Comparison of ENCODE assay signal across 8 cellular contexts in the genomic region with DNA sequence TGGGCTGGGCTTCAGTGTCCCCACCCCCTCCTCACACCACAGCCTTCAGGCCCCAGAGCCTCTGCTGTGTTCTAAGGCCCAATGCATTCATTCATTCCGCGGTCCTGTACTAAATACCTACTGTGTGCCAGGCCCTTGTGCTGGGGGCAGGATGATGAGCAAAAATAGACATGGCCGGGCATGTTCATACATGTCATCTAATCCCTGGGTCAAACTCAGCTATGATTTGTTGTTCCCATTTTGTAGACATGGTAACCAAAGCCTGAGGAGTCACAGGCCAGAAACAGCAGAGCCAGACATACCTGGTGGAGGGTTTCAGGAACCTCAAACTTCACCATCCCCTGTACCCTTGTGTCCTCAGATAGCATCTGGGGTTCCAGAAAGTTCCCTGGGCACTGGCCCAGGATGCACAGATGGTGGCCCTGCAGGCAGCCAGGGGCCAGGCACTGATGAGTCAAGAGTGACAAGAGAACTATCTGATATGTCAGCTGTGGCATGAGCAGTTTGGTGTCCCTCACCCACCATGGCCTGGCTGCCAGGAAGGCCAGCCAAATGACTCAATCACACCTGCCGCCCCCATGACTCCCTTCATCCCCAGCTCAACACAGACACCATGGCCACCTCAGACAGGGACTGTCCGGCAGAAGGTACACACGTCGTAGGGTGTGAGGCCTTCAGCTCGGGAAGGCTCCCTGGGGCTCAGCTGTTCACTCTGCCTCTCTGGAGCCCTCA. TPM values are rescaled to one million over a fixed set of nuclear protein-coding genes. Genes with fewer than 3 reads are reported as not detected.
A peak's percentile ranks its signal among the peaks of the same experiment; 100 is the strongest.
DNase-seq lines count a peak whose midpoint lies in the region; ATAC-seq, FAIRE-seq and TF ChIP-seq lines count a peak whose summit lies in the region.

No MANE protein-coding gene starts in this region.

- H3K27ac Mint-ChIP-seq in H9 = peak overlapping the region in 1 of 3 experiments; percentile 68; a peak in 3 of 7 replicates
- peak overlapping the region; percentile 61 for H3K27ac Mint-ChIP-seq in activated T-helper 1 cell treated with anti-CD3 and anti-CD28 coated beads, Interleukin-12 subunit alpha, Interleukin-12 subunit beta, Interleukin-2, Interleukin-4 antibody, amounts not matched to agents 30 ng/mL and 10 ng/mL and 1 ng/mL, durations not matched to agents 14 hours and 24 hours and 36 hours

- H3K4me1 Mint-ChIP-seq in H9 = peaks cover 13 to 20% of the 10 kb centered on the region in 2 experiments
- H3K4me1 Mint-ChIP-seq in activated T-helper 1 cell treated with anti-CD3 and anti-CD28 coated beads, Interleukin-12 subunit alpha, Interleukin-12 subunit beta, Interleukin-2, Interleukin-4 antibody, amounts not matched to agents 30 ng/mL and 10 ng/mL and 1 ng/mL, durations not matched to agents 14 hours and 24 hours and 36 hours (ENCODE audit: low read depth) = peaks cover 54% of the 10 kb centered on the region

- no peaks in the 10 kb centered on the region for H3K79me1 ChIP-seq in H9 (ENCODE audit: insufficient read depth, low read depth, low read length, poor library complexity, severe bottlenecking)

- no peak; a peak in 1 of 6 replicates for ATAC-seq in A549
- no peak for ATAC-seq in GM21723 (IDR thresholded peaks at IDR 0.05; ENCODE audit: unreplicated experiment)
- ATAC-seq in GM21526 (IDR thresholded peaks at IDR 0.05; ENCODE audit: low FRiP score, unreplicated experiment) = no peak

- 91% methylated on average over 8 of the region's 8 CpGs for WGBS in A549 (ENCODE audit: missing lambda C conversion rate)
- no CpG with 5 or more reads among the region's 8 CpGs for WGBS in H9 (ENCODE audit: extremely low coverage, insufficient read length, low lambda C conversion rate)
- 92% methylated on average over 8 of the region's 8 CpGs; no CpG with 5 or more reads in 1 of the 2 donors for WGBS in transverse colon (ENCODE audit: low coverage in 1 of 2), 2 donors

- H2BK120ac ChIP-seq in H9 (ENCODE audit: low read depth, low read length, poor library complexity, severe bottlenecking) = no peak overlapping the region

- no peak overlapping the region for H4K5ac ChIP-seq in H9 (ENCODE audit: insufficient read length, low read depth, low read length)

- H3K27ac ChIP-seq in A549 = peak overlapping the region; percentile 55 to 79; a peak in 5 of 6 replicates
- H3K27ac ChIP-seq in H9 (ENCODE audit: insufficient read length, low read depth, low read length) = no peak overlapping the region
- H3K27ac ChIP-seq in transverse colon = no peak overlapping the region

- TF ChIP-seq CTCF in A549 (IDR thresholded peaks at IDR 0.05) (no peak), H9 (conservative IDR thresholded peaks at IDR 0.05) (no peak), transverse colon (IDR thresholded peaks at IDR 0.05) (no peak)

- no peaks in the 10 kb centered on the region for H3K79me2 ChIP-seq in H9 (ENCODE audit: insufficient read depth, low read length)

- H4K8ac ChIP-seq in H9 (replicated peaks; ENCODE audit: insufficient read length, low read depth, low read length) = no peak overlapping the region

- H4K91ac ChIP-seq in H9 (ENCODE audit: insufficient read length, low read depth, low read length) = no peak overlapping the region

- no peak overlapping the region for H3K56ac ChIP-seq in H9 (ENCODE audit: insufficient read length, low read depth, low read length)

- H3K23ac ChIP-seq in H9 (ENCODE audit: insufficient read length, low read depth, low read length) = no peak overlapping the region

- peaks cover 0 to 11% (median under 1%) of the 10 kb centered on the region in 3 experiments; a peak in 4 of 7 replicates for H3K36me3 Mint-ChIP-seq in H9 (ENCODE audit: insufficient read depth in 1 of 3, low read depth in 3 of 3)
- peaks cover 13% of the 10 kb centered on the region for H3K36me3 Mint-ChIP-seq in activated T-helper 1 cell treated with anti-CD3 and anti-CD28 coated beads, Interleukin-12 subunit alpha, Interleukin-12 subunit beta, Interleukin-2, Interleukin-4 antibody, amounts not matched to agents 30 ng/mL and 10 ng/mL and 1 ng/mL, durations not matched to agents 14 hours and 24 hours and 36 hours (ENCODE audit: low read depth)

- H3K18ac ChIP-seq in H9 (ENCODE audit: insufficient read length, low read depth, low read length) = peak overlapping the region; percentile 32

- DNase-seq in A549 (ENCODE audit: low read depth in 1 of 2, low spot score in 1 of 2) = no peak
- no peak for DNase-seq in H9
- no peak for DNase-seq in activated T-helper 1 cell treated with anti-CD3 and anti-CD28 coated beads, Interleukin-12 subunit alpha, Interleukin-12 subunit beta, Interleukin-2, Interleukin-4 antibody, amounts not matched to agents 30 ng/mL and 10 ng/mL and 1 ng/mL, durations not matched to agents 14 hours and 24 hours and 36 hours (ENCODE audit: low spot score)
- DNase-seq in kidney tubule cell (ENCODE audit: low spot score) = peak; percentile 91
- no peak for DNase-seq in GM19238 (ENCODE audit: insufficient read length, low spot score)
- DNase-seq in transverse colon = no peak

- H4K20me1 ChIP-seq in H9 (ENCODE audit: control insufficient read depth, insufficient read depth, insufficient read length) = no peaks in the 10 kb centered on the region

- no peaks in the 10 kb centered on the region for H3K9me3 ChIP-seq in A549
- H3K9me3 ChIP-seq in H9 (ENCODE audit: control insufficient read depth, low read depth, low read length) = no peaks in the 10 kb centered on the region
- H3K9me3 ChIP-seq in transverse colon = no peaks in the 10 kb centered on the region

- TF ChIP-seq EP300 in A549 (IDR thresholded peaks at IDR 0.05) (no peak), transverse colon (IDR thresholded peaks at IDR 0.05; ENCODE audit: low read depth) (no peak)

- no peak overlapping the region for H3K9ac ChIP-seq in H9 (ENCODE audit: extremely low read depth, insufficient read length, low read length)

- intact Hi-C loops in activated T-helper 1 cell treated with anti-CD3 and anti-CD28 coated beads, Interleukin-12 subunit alpha, Interleukin-12 subunit beta, Interleukin-2, Interleukin-4 antibody, amounts not matched to agents 30 ng/mL and 10 ng/mL and 1 ng/mL, durations not matched to agents 14 hours and 24 hours and 36 hours (cut with micrococcal nuclease) = loop anchor here (1.0 to 2.0 kb wide), 2 partner anchors 33 to 97 kb away; a partner anchor contains a TSS
- intact Hi-C loops in transverse colon (cut with DNase I; ENCODE audit: low total_unique reads) = loop anchor here (2.0 kb wide), 1 partner anchor 33 kb away; no protein-coding TSS in a partner anchor

- H3K4me2 ChIP-seq in A549 = peak overlapping the region; percentile 0; the same call in 1 of the 3 replicates
- no peak overlapping the region for H3K4me2 ChIP-seq in H9 (ENCODE audit: insufficient read depth, insufficient read length, low read length)

- TF ChIP-seq POLR2A in A549 (IDR thresholded peaks at IDR 0.05; ENCODE audit: low read length) (no peak), transverse colon (IDR thresholded peaks at IDR 0.05) (no peak)

- H3K14ac ChIP-seq in H9 (ENCODE audit: insufficient read depth, low read length) = no peak overlapping the region

- no peaks in the 10 kb centered on the region for H3K36me3 ChIP-seq in transverse colon

- no peak overlapping the region for H2AFZ ChIP-seq in H9 (ENCODE audit: low read length)

- CTCF ChIA-PET in A549 (lab: Yijun Ruan, JAX) = interaction anchor here (0.6 to 29.9 kb wide), 8 partner anchors 18 to 226 kb away, joined by 3 to 837 read pairs (median 4); a partner anchor contains a TSS

- H2BK20ac ChIP-seq in H9 (ENCODE audit: low read depth, low read length, poor library complexity, severe bottlenecking) = no peak overlapping the region

- no peak overlapping the region for H2BK15ac ChIP-seq in H9 (ENCODE audit: low read depth, low read length)

- H3K9me3 Mint-ChIP-seq in H9 = no peaks in the 10 kb centered on the region; a peak in 1 of 5 replicates
- no peaks in the 10 kb centered on the region for H3K9me3 Mint-ChIP-seq in activated T-helper 1 cell treated with anti-CD3 and anti-CD28 coated beads, Interleukin-12 subunit alpha, Interleukin-12 subunit beta, Interleukin-2, Interleukin-4 antibody, amounts not matched to agents 30 ng/mL and 10 ng/mL and 1 ng/mL, durations not matched to agents 14 hours and 24 hours and 36 hours

- no peak overlapping the region for H2AK5ac ChIP-seq in H9 (ENCODE audit: insufficient read length, low read length)

- peaks cover 5% of the 10 kb centered on the region for H3K23me2 ChIP-seq in H9 (ENCODE audit: insufficient read length, low read depth, low read length, poor library complexity, severe bottlenecking)

- peaks cover 52% of the 10 kb centered on the region for H3K27me3 Mint-ChIP-seq in H9 (ENCODE audit: low read depth)
- H3K27me3 Mint-ChIP-seq in activated T-helper 1 cell treated with anti-CD3 and anti-CD28 coated beads, Interleukin-12 subunit alpha, Interleukin-12 subunit beta, Interleukin-2, Interleukin-4 antibody, amounts not matched to agents 30 ng/mL and 10 ng/mL and 1 ng/mL, durations not matched to agents 14 hours and 24 hours and 36 hours (ENCODE audit: insufficient read depth) = peaks cover 14% of the 10 kb centered on the region

- POLR2A ChIA-PET in A549 (lab: Yijun Ruan, JAX) = interaction anchor here (1.1 to 1.2 kb wide), 2 partner anchors 33 to 48 kb away, joined by 3 to 5 read pairs; a partner anchor contains a TSS

- no peak overlapping the region for H3T11ph ChIP-seq in H9 (ENCODE audit: low read length)

- no peak overlapping the region for H2BK12ac ChIP-seq in H9 (ENCODE audit: insufficient read length, low read depth, low read length)

- no peak for TF ChIP-seq RAD21 in A549 (conservative IDR thresholded peaks at IDR 0.05 in 1 of 2, IDR thresholded peaks at IDR 0.05 in 1 of 2)

- H3K4ac ChIP-seq in H9 (ENCODE audit: low read depth, low read length) = no peak overlapping the region

- H3K4me3 ChIP-seq in A549 (no peak overlapping the region), transverse colon (no peak overlapping the region)

- H2BK5ac ChIP-seq in H9 (ENCODE audit: insufficient read length, low read length) = no peak overlapping the region

- no peak overlapping the region for H3K4me3 Mint-ChIP-seq in H9
- H3K4me3 Mint-ChIP-seq in activated T-helper 1 cell treated with anti-CD3 and anti-CD28 coated beads, Interleukin-12 subunit alpha, Interleukin-12 subunit beta, Interleukin-2, Interleukin-4 antibody, amounts not matched to agents 30 ng/mL and 10 ng/mL and 1 ng/mL, durations not matched to agents 14 hours and 24 hours and 36 hours = no peak overlapping the region

- H3K27me3 ChIP-seq in H9 (ENCODE audit: insufficient read depth, low read length) (peaks cover 15% of the 10 kb centered on the region; the same call in 1 of the 2 replicates), transverse colon (peaks cover 16% of the 10 kb centered on the region)

- H3K4me1 ChIP-seq in A549 (peaks cover 35% of the 10 kb centered on the region), H9 (ENCODE audit: insufficient read depth, low read length) (no peaks in the 10 kb centered on the region), transverse colon (peaks cover 4 to 36% (median 28%) of the 10 kb centered on the region in 4 donors)

- in situ Hi-C loops in transverse colon (cut with MboI; ENCODE audit: low pct_ligation_motif_present in 1 of 4, low pct_unique_long_range_greater_than_20kb in 1 of 4, low sequenced_read_pairs in 3 of 4) = no loop called here

- FAIRE-seq in A549 (lab: Jason Lieb, UNC) = no peak

RNA-seq across cellular contexts. Expression of a gene that starts 2.7 kb away (rescaled TPM):
- polyA plus RNA-seq in A549 (2011; rRNA removed) = 0.46 and 0.75 TPM in 2 replicates
- polyA plus RNA-seq in A549 (2012; cell fraction: cytosol; rRNA removed) = 7.9 and 9.7 TPM in 2 replicates
- polyA plus RNA-seq in A549 (2012; cell fraction: nucleus; rRNA removed) = 26.7 and 27.1 TPM in 2 replicates
- 2.2 to 4.7 TPM (median 3.4 TPM) in 3 replicates for polyA plus RNA-seq in A549 (2017; fragmentation: RNase III; extraction: RNeasy Plus Mini Kit Qiagen cat#74134 plus additional on column Dnase treatment)
- polyA minus RNA-seq in A549 (2011; rRNA and poly(A)+ RNA removed) = 0.15 and 0.54 TPM in 2 replicates
- total RNA-seq in H9 (2021) = 0.44 and 0.72 TPM in 2 replicates
- 0.83 and 0.93 TPM in 2 replicates for total RNA-seq in activated T-helper 1 cell treated with anti-CD3 and anti-CD28 coated beads, Interleukin-12 subunit alpha, Interleukin-12 subunit beta, Interleukin-2, Interleukin-4 antibody, amounts not matched to agents 30 ng/mL and 10 ng/mL and 1 ng/mL, durations not matched to agents 14 hours and 24 hours and 36 hours
- total RNA-seq in transverse colon = 10 to 100 TPM in 1 of 4 donors, 1 to 10 TPM in 2, not detected in 1; 3.5 to 15.3 (median 4.2) TPM

RNA-seq across cellular contexts. Expression of a gene that starts 6.1 kb away (rescaled TPM):
- 140 and 168 TPM in 2 replicates for polyA plus RNA-seq in A549 (2011; rRNA removed)
- polyA plus RNA-seq in A549 (2012; cell fraction: cytosol; rRNA removed) = 468 and 497 TPM in 2 replicates
- polyA plus RNA-seq in A549 (2012; cell fraction: nucleus; rRNA removed) = 286 and 317 TPM in 2 replicates
- polyA plus RNA-seq in A549 (2017; fragmentation: RNase III; extraction: RNeasy Plus Mini Kit Qiagen cat#74134 plus additional on column Dnase treatment) = 134 to 148 TPM (median 144 TPM) in 3 replicates
- 134 and 178 TPM in 2 replicates for polyA minus RNA-seq in A549 (2011; rRNA and poly(A)+ RNA removed)
- total RNA-seq in H9 (2021) = 83.0 and 85.7 TPM in 2 replicates
- total RNA-seq in activated T-helper 1 cell treated with anti-CD3 and anti-CD28 coated beads, Interleukin-12 subunit alpha, Interleukin-12 subunit beta, Interleukin-2, Interleukin-4 antibody, amounts not matched to agents 30 ng/mL and 10 ng/mL and 1 ng/mL, durations not matched to agents 14 hours and 24 hours and 36 hours = 162 and 164 TPM in 2 replicates
- 10 to 100 TPM; 15.3 to 93.8 (median 51.6) TPM for total RNA-seq in transverse colon

RNA-seq across cellular contexts. Expression of a gene that starts 7.2 kb away (rescaled TPM):
- polyA plus RNA-seq in A549 (2011; rRNA removed) = 19.4 and 20.4 TPM in 2 replicates
- 13.6 and 19.6 TPM in 2 replicates for polyA plus RNA-seq in A549 (2012; cell fraction: cytosol; rRNA removed)
- 23.0 and 26.3 TPM in 2 replicates for polyA plus RNA-seq in A549 (2012; cell fraction: nucleus; rRNA removed)
- 19.9 to 22.0 TPM (median 20.3 TPM) in 3 replicates for polyA plus RNA-seq in A549 (2017; fragmentation: RNase III; extraction: RNeasy Plus Mini Kit Qiagen cat#74134 plus additional on column Dnase treatment)
- polyA minus RNA-seq in A549 (2011; rRNA and poly(A)+ RNA removed) = 29.4 and 33.2 TPM in 2 replicates
- 25.8 and 28.2 TPM in 2 replicates for total RNA-seq in H9 (2021)
- total RNA-seq in activated T-helper 1 cell treated with anti-CD3 and anti-CD28 coated beads, Interleukin-12 subunit alpha, Interleukin-12 subunit beta, Interleukin-2, Interleukin-4 antibody, amounts not matched to agents 30 ng/mL and 10 ng/mL and 1 ng/mL, durations not matched to agents 14 hours and 24 hours and 36 hours = 34.3 and 36.6 TPM in 2 replicates
- 1,000 to 10,000 TPM in 2 of 4 donors, 100 to 1,000 TPM in 2; 462 to 1,338 (median 921) TPM for total RNA-seq in transverse colon

RNA-seq across cellular contexts. Expression of a gene that starts 9.4 kb away (rescaled TPM):
- polyA plus RNA-seq in A549 (2011; rRNA removed) (0.18 and 0.37 TPM in 2 replicates), A549 (2017; fragmentation: RNase III; extraction: RNeasy Plus Mini Kit Qiagen cat#74134 plus additional on column Dnase treatment) (0.24 to 0.25 TPM (median 0.25 TPM) in 3 replicates)
- 0.08 and 0.09 TPM in 2 replicates for polyA plus RNA-seq in A549 (2012; cell fraction: cytosol; rRNA removed)
- 0.20 and 0.46 TPM in 2 replicates for polyA plus RNA-seq in A549 (2012; cell fraction: nucleus; rRNA removed)
- 0.49 and 0.54 TPM in 2 replicates for polyA minus RNA-seq in A549 (2011; rRNA and poly(A)+ RNA removed)
- total RNA-seq in H9 (2021) (not detected in 2 replicates), transverse colon (1 to 10 TPM in 2 of 4 donors, under 1 TPM in 1, not detected in 1; 0.20 to 2.4 (median 1.8) TPM)
- not detected in 2 replicates for total RNA-seq in activated T-helper 1 cell treated with anti-CD3 and anti-CD28 coated beads, Interleukin-12 subunit alpha, Interleukin-12 subunit beta, Interleukin-2, Interleukin-4 antibody, amounts not matched to agents 30 ng/mL and 10 ng/mL and 1 ng/mL, durations not matched to agents 14 hours and 24 hours and 36 hours

RNA-seq across cellular contexts. Expression of a gene that starts 33.0 kb away (rescaled TPM):
- polyA plus RNA-seq in A549 (2011; rRNA removed) (3.8 and 4.1 TPM in 2 replicates), A549 (2017; fragmentation: RNase III; extraction: RNeasy Plus Mini Kit Qiagen cat#74134 plus additional on column Dnase treatment) (2.1 to 2.7 TPM (median 2.3 TPM) in 3 replicates)
- 2.5 and 2.6 TPM in 2 replicates for polyA plus RNA-seq in A549 (2012; cell fraction: cytosol; rRNA removed)
- 21.4 TPM in 2 replicates for polyA plus RNA-seq in A549 (2012; cell fraction: nucleus; rRNA removed)
- 7.5 and 9.2 TPM in 2 replicates for polyA minus RNA-seq in A549 (2011; rRNA and poly(A)+ RNA removed)
- total RNA-seq in H9 (2021) (3.4 and 3.7 TPM in 2 replicates), transverse colon (100 to 1,000 TPM; 247 to 616 (median 291) TPM)
- 5.6 and 7.3 TPM in 2 replicates for total RNA-seq in activated T-helper 1 cell treated with anti-CD3 and anti-CD28 coated beads, Interleukin-12 subunit alpha, Interleukin-12 subunit beta, Interleukin-2, Interleukin-4 antibody, amounts not matched to agents 30 ng/mL and 10 ng/mL and 1 ng/mL, durations not matched to agents 14 hours and 24 hours and 36 hours

Comparison
In these comparisons a context has a peak if more than half of its experiments do, and no peak if none do; other contexts are left out.
1. H3K27ac ChIP-seq: peak in A549 (2 of 2); none in H9 (single experiment) and transverse colon (0 of 4).
2. RNA of a gene that starts 7.2 kb away (total RNA-seq): 462 to 1,338 TPM in transverse colon; 34.3 to 36.6 TPM in activated T-helper 1 cell treated with anti-CD3 and anti-CD28 coated beads, Interleukin-12 subunit alpha, Interleukin-12 subunit beta, Interleukin-2, Interleukin-4 antibody, amounts not matched to agents 30 ng/mL and 10 ng/mL and 1 ng/mL, durations not matched to agents 14 hours and 24 hours and 36 hours and 25.8 to 28.2 TPM in H9; every median in the first group is over 10 times any median in the second.